Comparison of ENCODE assay signal across 15 cellular contexts in genomic region chr12:66500841-66501240, GRCh38.
A peak's percentile ranks its signal among the peaks of the same experiment; 100 is the strongest.
DNase-seq lines count a peak whose midpoint lies in the region; ATAC-seq, FAIRE-seq and TF ChIP-seq lines count a peak whose summit lies in the region.
"Had no signal": no experiment of that assay in that cellular context is flagged by ENCODE, and none has a peak within 500 bp of the region (broad histone marks: within the 10 kb centered on the region; RNA-seq: fewer than 3 reads in every experiment).

No MANE protein-coding gene starts in this region.

- RAD21 ChIA-PET in GM12878 (lab: Charles Lee; ENCODE audit: unreplicated experiment): no interaction called here

- no peaks in the 10 kb centered on the region for H3K27me3 Mint-ChIP-seq in activated T-cell treated with anti-CD3 and anti-CD28 coated beads, Interleukin-2, amount 50 U/mL, for 4 hours (ENCODE audit: low read depth)

- H3K27me3 ChIP-seq in GM12878 (replicated peaks in 1 of 2; ENCODE audit: control insufficient read depth in 2 of 2, insufficient read depth in 2 of 2, low read length in 1 of 2): no peaks in the 10 kb centered on the region

- in situ Hi-C loops in GM12878 (cut with MboI): no loop called here

- POLR2A ChIA-PET in GM12878 (lab: Charles Lee): no interaction called here

- no peaks in the 10 kb centered on the region; the same call in none of the 2 replicates for H3K4me1 ChIP-seq in GM12878 (ENCODE audit: control insufficient read depth, insufficient read depth, low read length)

- peak; percentile 84 for FAIRE-seq in GM12878 (lab: Jason Lieb, UNC)
- FAIRE-seq: endothelial cell of umbilical vein had no signal

- SMC1A ChIA-PET in GM12878 (lab: Charles Lee; ENCODE audit: uncharacterized antibody, unreplicated experiment): interaction anchor here (0.9 to 1.6 kb wide), 2 partner anchors 9 to 149 kb away, joined by 3 read pairs; no protein-coding TSS in a partner anchor

- no peaks in the 10 kb centered on the region for H3K79me2 ChIP-seq in GM12878 (ENCODE audit: control insufficient read depth, insufficient read depth, low read length)

- no peaks in the 10 kb centered on the region for H4K20me1 ChIP-seq in GM12878 (ENCODE audit: control insufficient read depth, insufficient read depth)

- TF ChIP-seq RAD21 in GM12878 (IDR thresholded peaks at IDR 0.05; ENCODE audit: insufficient read depth, low read depth, low read length): no peak

- no TSS peak for BruUV-seq in GM12878 (replicated peaks; lab: Mats Ljungman, UMichigan)

- H3K4me3 Mint-ChIP-seq in activated T-cell treated with anti-CD3 and anti-CD28 coated beads, Interleukin-2, amount 50 U/mL, for 4 hours: no peak overlapping the region

- H3K4me2 ChIP-seq in GM12878 (ENCODE audit: control insufficient read depth, insufficient read depth): no peak overlapping the region

- H3K4me3 ChIP-seq in GM12878: no peak overlapping the region

- H3K4me1 Mint-ChIP-seq in activated T-cell treated with anti-CD3 and anti-CD28 coated beads, Interleukin-2, amount 50 U/mL, for 4 hours (ENCODE audit: low read depth): no peaks in the 10 kb centered on the region

- H3K9me3 Mint-ChIP-seq in activated T-cell treated with anti-CD3 and anti-CD28 coated beads, Interleukin-2, amount 50 U/mL, for 4 hours: no peaks in the 10 kb centered on the region

- TF ChIP-seq CTCF in GM12878 (IDR thresholded peaks at IDR 0.05 in 2 of 3, conservative IDR thresholded peaks at IDR 0.05 in 1 of 3; ENCODE audit: control insufficient read depth in 2 of 3, extremely low read depth in 1 of 3, insufficient read depth in 1 of 3, low read depth in 3 of 3, low read length in 3 of 3): no peak

- no peak overlapping the region for H2AFZ ChIP-seq in GM12878 (ENCODE audit: control insufficient read depth, low read depth, low read length)

- H3K36me3 ChIP-seq in GM12878 (ENCODE audit: control insufficient read depth in 2 of 2, insufficient read depth in 2 of 2, low read length in 1 of 2): no peaks in the 10 kb centered on the region

- 0% methylated on average over 1 of the region's 1 CpG for WGBS in GM12878 (ENCODE audit: insufficient coverage, insufficient replicate concordance, low lambda C conversion rate, missing lambda C conversion rate)

- no peaks in the 10 kb centered on the region for H3K36me3 Mint-ChIP-seq in activated T-cell treated with anti-CD3 and anti-CD28 coated beads, Interleukin-2, amount 50 U/mL, for 4 hours (ENCODE audit: insufficient read depth)

- no peak overlapping the region for H3K27ac ChIP-seq in GM12878 (ENCODE audit: control insufficient read depth, insufficient read depth)

- CTCF ChIA-PET in GM12878 (lab: Yijun Ruan, JAX): no interaction called here

- intact Hi-C loops in GM12878 (cut with micrococcal nuclease; ENCODE audit: unreplicated experiment): no loop called here

- ATAC-seq in activated T-cell treated with anti-CD3 and anti-CD28 coated beads, Interleukin-2, amount 50 U/mL, for 4 hours: peak; percentile 21 to 40
- ATAC-seq in GM21447 (IDR thresholded peaks at IDR 0.05; ENCODE audit: unreplicated experiment): peak; percentile 92
- ATAC-seq in HG03045 (IDR thresholded peaks at IDR 0.05; ENCODE audit: unreplicated experiment): peak; percentile 98
- peak; percentile 57 for ATAC-seq in GM12878
- no peak for ATAC-seq in GM18520 (IDR thresholded peaks at IDR 0.05; ENCODE audit: unreplicated experiment)
- no peak for ATAC-seq in HG03097 (IDR thresholded peaks at IDR 0.05; ENCODE audit: low FRiP score, unreplicated experiment)
- ATAC-seq: sciatic nerve had no signal

- no peak for TF ChIP-seq POLR2A in GM12878 (IDR thresholded peaks at IDR 0.05; ENCODE audit: low read depth, low read length)

- no peak overlapping the region for H3K9ac ChIP-seq in GM12878 (ENCODE audit: control insufficient read depth, insufficient read depth, low read length)

- no peak for TF ChIP-seq EP300 in GM12878 (IDR thresholded peaks at IDR 0.05; ENCODE audit: borderline replicate concordance in 1 of 2, control insufficient read depth in 1 of 2, low read depth in 2 of 2, low read length in 2 of 2)

- no peak for DNase-seq in activated T-cell treated with anti-CD3 and anti-CD28 coated beads, Interleukin-2, amount 50 U/mL, for 4 hours
- no peak for DNase-seq in activated T-cell treated with anti-CD3 and anti-CD28 coated beads, Interleukin-2, amount 50 U/mL, for 1 hour
- DNase-seq in GM12878 (ENCODE audit: low read depth, low spot score) (peak; percentile 19), DMS153 (lab: John Stamatoyannopoulos, UW) (no peak)
- DNase-seq: DMS53, hypothalamus, NCI-H2107, RPMI8226, T1000 had no signal

- H3K9me3 ChIP-seq in GM12878 (replicated peaks; ENCODE audit: control insufficient read depth, insufficient read depth, low read length): no peaks in the 10 kb centered on the region

TF ChIP-seq in GM12878, 131 proteins besides CTCF, POLR2A, EP300 and RAD21 (continues in another document):
- no peak for TF ChIP-seq BRCA1 (IDR thresholded peaks at IDR 0.05; ENCODE audit: low read depth, low read length)
- TF ChIP-seq PML (IDR thresholded peaks at IDR 0.05; ENCODE audit: low read length): 0 out of 2 replicates have a peak, but pooled peaks have one; percentile 31
- no peak for TF ChIP-seq RELB (IDR thresholded peaks at IDR 0.05; ENCODE audit: low read depth)
- TF ChIP-seq FOS (IDR thresholded peaks at IDR 0.05; ENCODE audit: borderline replicate concordance, extremely low read depth, insufficient read length): no peak
- 0 out of 2 replicates have a peak, but pooled peaks have one; percentile 41 for TF ChIP-seq ATF2 (IDR thresholded peaks at IDR 0.05; ENCODE audit: low read length)
- TF ChIP-seq JUNB (IDR thresholded peaks at IDR 0.05): peak; percentile 26; the same call in 1 of the 2 replicates
- 0 out of 2 replicates have a peak, but pooled peaks have one; percentile 6 for TF ChIP-seq MEF2A (IDR thresholded peaks at IDR 0.05; ENCODE audit: insufficient read depth, low read depth, low read length)
- TF ChIP-seq EGR1 (IDR thresholded peaks at IDR 0.05; ENCODE audit: borderline replicate concordance in 1 of 2, low read depth in 2 of 2, low read length in 2 of 2): 0 out of 3 replicates have a peak, but pooled peaks of 1 of the 2 experiments have one; percentile 18
- TF ChIP-seq MYC (IDR thresholded peaks at IDR 0.05; ENCODE audit: insufficient read depth, insufficient read length, insufficient replicate concordance, low read length, severe bottlenecking): no peak
- TF ChIP-seq CREM (IDR thresholded peaks at IDR 0.05; ENCODE audit: low read depth): peak; percentile 72
- TF ChIP-seq CREB1 (IDR thresholded peaks at IDR 0.05; ENCODE audit: low read depth): peak; percentile 32; the same call in 1 of the 2 replicates
- peak; percentile 62; the same call in 1 of the 2 replicates for TF ChIP-seq ZBED1 (IDR thresholded peaks at IDR 0.05; ENCODE audit: borderline replicate concordance)
- 0 out of 2 replicates have a peak, but pooled peaks have one; percentile 46 for TF ChIP-seq TBL1XR1 (IDR thresholded peaks at IDR 0.05; ENCODE audit: low read depth, low read length)
- TF ChIP-seq NFIC (IDR thresholded peaks at IDR 0.05; ENCODE audit: low read depth, low read length): peak; percentile 71
- TF ChIP-seq RUNX3 (IDR thresholded peaks at IDR 0.05; ENCODE audit: low read length): peak; percentile 82
- no peak for TF ChIP-seq WRNIP1 (IDR thresholded peaks at IDR 0.05; ENCODE audit: borderline replicate concordance, low read depth, low read length)
- TF ChIP-seq ZNF207 (IDR thresholded peaks at IDR 0.05; ENCODE audit: borderline replicate concordance): no peak

Comparison
In these comparisons a context has a peak if more than half of its experiments do, and no peak if none do; other contexts are left out.
1. ATAC-seq: peak in activated T-cell treated with anti-CD3 and anti-CD28 coated beads, Interleukin-2, amount 50 U/mL, for 4 hours (2 of 2), GM21447 (single experiment), HG03045 (single experiment) and GM12878 (single experiment); none in GM18520 (single experiment) and HG03097 (single experiment).